In the genomic region with DNA sequence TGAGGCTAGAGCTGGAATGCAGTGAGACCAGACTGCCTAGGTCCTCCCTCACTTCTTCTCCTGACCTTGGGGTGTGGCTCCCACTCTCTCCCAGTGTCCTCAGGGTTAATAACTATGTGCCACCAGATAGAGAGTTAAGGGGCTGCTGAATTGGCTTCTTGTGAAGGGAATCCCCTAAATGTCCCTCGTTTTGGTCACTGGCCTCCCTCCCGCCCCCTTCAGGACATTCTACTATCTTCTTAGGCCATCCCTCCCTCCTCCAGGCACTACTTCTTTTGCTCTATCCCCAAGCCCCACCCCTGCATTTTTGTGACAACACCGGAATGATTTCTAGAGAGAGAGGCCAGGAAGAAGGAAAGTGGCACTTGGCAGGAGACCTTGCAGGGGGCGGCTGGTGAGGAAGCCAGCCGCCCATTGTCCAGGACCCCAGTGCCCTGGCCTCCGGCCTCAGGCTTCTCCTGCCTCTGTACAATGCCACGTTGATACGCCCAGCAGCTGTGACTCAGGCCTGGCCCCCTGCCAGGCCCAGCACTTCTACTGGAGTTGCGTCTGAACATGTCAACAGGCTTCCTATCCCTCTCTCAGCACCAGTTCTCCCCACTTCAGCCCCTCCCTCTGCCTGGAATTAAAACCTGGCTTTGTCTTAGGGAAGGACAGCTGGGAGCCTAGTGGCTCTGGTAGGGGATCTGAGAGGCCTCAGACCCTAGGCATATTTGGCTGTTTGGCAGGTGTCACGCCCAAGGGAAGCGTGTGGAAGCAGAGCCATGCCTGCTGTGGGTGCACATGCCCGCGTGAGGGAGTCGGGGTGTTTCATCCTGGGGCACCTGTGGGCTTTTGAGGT, we compare ENCODE assay signal across 1 cellular context.
TF ChIP-seq lines count a peak whose summit lies in the region.

No MANE protein-coding gene starts in this region.

TF ChIP-seq in HEK293, 187 proteins besides CTCF, POLR2A, EP300 and RAD21 (continued from another document and continues in another):
- TF ChIP-seq, protein P1, sequence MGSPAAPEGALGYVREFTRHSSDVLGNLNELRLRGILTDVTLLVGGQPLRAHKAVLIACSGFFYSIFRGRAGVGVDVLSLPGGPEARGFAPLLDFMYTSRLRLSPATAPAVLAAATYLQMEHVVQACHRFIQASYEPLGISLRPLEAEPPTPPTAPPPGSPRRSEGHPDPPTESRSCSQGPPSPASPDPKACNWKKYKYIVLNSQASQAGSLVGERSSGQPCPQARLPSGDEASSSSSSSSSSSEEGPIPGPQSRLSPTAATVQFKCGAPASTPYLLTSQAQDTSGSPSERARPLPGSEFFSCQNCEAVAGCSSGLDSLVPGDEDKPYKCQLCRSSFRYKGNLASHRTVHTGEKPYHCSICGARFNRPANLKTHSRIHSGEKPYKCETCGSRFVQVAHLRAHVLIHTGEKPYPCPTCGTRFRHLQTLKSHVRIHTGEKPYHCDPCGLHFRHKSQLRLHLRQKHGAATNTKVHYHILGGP (tag by site-specific recombination; IDR thresholded peaks at IDR 0.05) = no peak
- TF ChIP-seq ZNF707 (tag by site-specific recombination; IDR thresholded peaks at IDR 0.05) (no peak), ZNF555 (tag by site-specific recombination; conservative IDR thresholded peaks at IDR 0.05) (no peak), SALL2 (tag by site-specific recombination; IDR thresholded peaks at IDR 0.05; ENCODE audit: borderline replicate concordance) (no peak), ZNF19 (tag by site-specific recombination; IDR thresholded peaks at IDR 0.05; ENCODE audit: low read depth) (no peak), ZNF701 (tag by site-specific recombination; IDR thresholded peaks at IDR 0.05) (no peak), ZNF530 (tag by site-specific recombination; IDR thresholded peaks at IDR 0.05; ENCODE audit: low read depth) (no peak), ZNF140 (tag by site-specific recombination; IDR thresholded peaks at IDR 0.05) (no peak), ZNF510 (tag by site-specific recombination; IDR thresholded peaks at IDR 0.05; ENCODE audit: insufficient replicate concordance) (no peak), GLIS1 (tag by site-specific recombination; IDR thresholded peaks at IDR 0.05) (peak; percentile 85), ZBTB1 (tag by site-specific recombination; IDR thresholded peaks at IDR 0.05) (no peak), ZSCAN23 (tag by site-specific recombination; IDR thresholded peaks at IDR 0.05) (no peak), ZNF548 (tag by site-specific recombination; IDR thresholded peaks at IDR 0.05) (no peak), ZNF335 (tag by site-specific recombination; conservative IDR thresholded peaks at IDR 0.05) (peak; percentile 41; the same call in 1 of the 2 replicates), ZNF221 (tag by site-specific recombination; IDR thresholded peaks at IDR 0.05; ENCODE audit: borderline replicate concordance) (no peak), ZNF629 (tag by site-specific recombination; IDR thresholded peaks at IDR 0.05) (peak; percentile 66), GLIS2 (tag by site-specific recombination; IDR thresholded peaks at IDR 0.05) (peak; percentile 75), ZNF664 (tag by site-specific recombination; IDR thresholded peaks at IDR 0.05) (no peak), MZF1 (tag by site-specific recombination; IDR thresholded peaks at IDR 0.05; ENCODE audit: borderline replicate concordance) (0 out of 2 replicates have a peak, but pooled peaks have one; percentile 32), SETDB1 (IDR thresholded peaks at IDR 0.05; ENCODE audit: insufficient read length, low read length) (no peak)
- TF ChIP-seq, protein P2, sequence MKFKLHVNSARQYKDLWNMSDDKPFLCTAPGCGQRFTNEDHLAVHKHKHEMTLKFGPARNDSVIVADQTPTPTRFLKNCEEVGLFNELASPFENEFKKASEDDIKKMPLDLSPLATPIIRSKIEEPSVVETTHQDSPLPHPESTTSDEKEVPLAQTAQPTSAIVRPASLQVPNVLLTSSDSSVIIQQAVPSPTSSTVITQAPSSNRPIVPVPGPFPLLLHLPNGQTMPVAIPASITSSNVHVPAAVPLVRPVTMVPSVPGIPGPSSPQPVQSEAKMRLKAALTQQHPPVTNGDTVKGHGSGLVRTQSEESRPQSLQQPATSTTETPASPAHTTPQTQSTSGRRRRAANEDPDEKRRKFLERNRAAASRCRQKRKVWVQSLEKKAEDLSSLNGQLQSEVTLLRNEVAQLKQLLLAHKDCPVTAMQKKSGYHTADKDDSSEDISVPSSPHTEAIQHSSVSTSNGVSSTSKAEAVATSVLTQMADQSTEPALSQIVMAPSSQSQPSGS (tag by site-specific recombination; IDR thresholded peaks at IDR 0.05; ENCODE audit: low read depth) = no peak
- TF ChIP-seq, protein P3, sequence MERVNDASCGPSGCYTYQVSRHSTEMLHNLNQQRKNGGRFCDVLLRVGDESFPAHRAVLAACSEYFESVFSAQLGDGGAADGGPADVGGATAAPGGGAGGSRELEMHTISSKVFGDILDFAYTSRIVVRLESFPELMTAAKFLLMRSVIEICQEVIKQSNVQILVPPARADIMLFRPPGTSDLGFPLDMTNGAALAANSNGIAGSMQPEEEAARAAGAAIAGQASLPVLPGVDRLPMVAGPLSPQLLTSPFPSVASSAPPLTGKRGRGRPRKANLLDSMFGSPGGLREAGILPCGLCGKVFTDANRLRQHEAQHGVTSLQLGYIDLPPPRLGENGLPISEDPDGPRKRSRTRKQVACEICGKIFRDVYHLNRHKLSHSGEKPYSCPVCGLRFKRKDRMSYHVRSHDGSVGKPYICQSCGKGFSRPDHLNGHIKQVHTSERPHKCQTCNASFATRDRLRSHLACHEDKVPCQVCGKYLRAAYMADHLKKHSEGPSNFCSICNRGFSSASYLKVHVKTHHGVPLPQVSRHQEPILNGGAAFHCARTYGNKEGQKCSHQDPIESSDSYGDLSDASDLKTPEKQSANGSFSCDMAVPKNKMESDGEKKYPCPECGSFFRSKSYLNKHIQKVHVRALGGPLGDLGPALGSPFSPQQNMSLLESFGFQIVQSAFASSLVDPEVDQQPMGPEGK (tag by site-specific recombination; IDR thresholded peaks at IDR 0.05) = peak; percentile 92
- TF ChIP-seq, protein P4, sequence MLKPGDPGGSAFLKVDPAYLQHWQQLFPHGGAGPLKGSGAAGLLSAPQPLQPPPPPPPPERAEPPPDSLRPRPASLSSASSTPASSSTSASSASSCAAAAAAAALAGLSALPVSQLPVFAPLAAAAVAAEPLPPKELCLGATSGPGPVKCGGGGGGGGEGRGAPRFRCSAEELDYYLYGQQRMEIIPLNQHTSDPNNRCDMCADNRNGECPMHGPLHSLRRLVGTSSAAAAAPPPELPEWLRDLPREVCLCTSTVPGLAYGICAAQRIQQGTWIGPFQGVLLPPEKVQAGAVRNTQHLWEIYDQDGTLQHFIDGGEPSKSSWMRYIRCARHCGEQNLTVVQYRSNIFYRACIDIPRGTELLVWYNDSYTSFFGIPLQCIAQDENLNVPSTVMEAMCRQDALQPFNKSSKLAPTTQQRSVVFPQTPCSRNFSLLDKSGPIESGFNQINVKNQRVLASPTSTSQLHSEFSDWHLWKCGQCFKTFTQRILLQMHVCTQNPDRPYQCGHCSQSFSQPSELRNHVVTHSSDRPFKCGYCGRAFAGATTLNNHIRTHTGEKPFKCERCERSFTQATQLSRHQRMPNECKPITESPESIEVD (tag by site-specific recombination; IDR thresholded peaks at IDR 0.05) = no peak
- TF ChIP-seq, protein P5, sequence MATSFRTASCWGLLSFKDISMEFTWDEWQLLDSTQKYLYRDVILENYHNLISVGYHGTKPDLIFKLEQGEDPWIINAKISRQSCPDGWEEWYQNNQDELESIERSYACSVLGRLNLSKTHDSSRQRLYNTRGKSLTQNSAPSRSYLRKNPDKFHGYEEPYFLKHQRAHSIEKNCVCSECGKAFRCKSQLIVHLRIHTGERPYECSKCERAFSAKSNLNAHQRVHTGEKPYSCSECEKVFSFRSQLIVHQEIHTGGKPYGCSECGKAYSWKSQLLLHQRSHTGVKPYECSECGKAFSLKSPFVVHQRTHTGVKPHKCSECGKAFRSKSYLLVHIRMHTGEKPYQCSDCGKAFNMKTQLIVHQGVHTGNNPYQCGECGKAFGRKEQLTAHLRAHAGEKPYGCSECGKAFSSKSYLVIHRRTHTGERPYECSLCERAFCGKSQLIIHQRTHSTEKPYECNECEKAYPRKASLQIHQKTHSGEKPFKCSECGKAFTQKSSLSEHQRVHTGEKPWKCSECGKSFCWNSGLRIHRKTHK (tag by site-specific recombination; IDR thresholded peaks at IDR 0.05) = no peak
- TF ChIP-seq, protein P6, sequence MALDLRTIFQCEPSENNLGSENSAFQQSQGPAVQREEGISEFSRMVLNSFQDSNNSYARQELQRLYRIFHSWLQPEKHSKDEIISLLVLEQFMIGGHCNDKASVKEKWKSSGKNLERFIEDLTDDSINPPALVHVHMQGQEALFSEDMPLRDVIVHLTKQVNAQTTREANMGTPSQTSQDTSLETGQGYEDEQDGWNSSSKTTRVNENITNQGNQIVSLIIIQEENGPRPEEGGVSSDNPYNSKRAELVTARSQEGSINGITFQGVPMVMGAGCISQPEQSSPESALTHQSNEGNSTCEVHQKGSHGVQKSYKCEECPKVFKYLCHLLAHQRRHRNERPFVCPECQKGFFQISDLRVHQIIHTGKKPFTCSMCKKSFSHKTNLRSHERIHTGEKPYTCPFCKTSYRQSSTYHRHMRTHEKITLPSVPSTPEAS (tag by site-specific recombination; IDR thresholded peaks at IDR 0.05) = no peak
- TF ChIP-seq, protein P7, sequence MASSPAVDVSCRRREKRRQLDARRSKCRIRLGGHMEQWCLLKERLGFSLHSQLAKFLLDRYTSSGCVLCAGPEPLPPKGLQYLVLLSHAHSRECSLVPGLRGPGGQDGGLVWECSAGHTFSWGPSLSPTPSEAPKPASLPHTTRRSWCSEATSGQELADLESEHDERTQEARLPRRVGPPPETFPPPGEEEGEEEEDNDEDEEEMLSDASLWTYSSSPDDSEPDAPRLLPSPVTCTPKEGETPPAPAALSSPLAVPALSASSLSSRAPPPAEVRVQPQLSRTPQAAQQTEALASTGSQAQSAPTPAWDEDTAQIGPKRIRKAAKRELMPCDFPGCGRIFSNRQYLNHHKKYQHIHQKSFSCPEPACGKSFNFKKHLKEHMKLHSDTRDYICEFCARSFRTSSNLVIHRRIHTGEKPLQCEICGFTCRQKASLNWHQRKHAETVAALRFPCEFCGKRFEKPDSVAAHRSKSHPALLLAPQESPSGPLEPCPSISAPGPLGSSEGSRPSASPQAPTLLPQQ (tag by site-specific recombination; IDR thresholded peaks at IDR 0.05) = 0 out of 2 replicates have a peak, but pooled peaks have one; percentile 32
- TF ChIP-seq, protein P8, sequence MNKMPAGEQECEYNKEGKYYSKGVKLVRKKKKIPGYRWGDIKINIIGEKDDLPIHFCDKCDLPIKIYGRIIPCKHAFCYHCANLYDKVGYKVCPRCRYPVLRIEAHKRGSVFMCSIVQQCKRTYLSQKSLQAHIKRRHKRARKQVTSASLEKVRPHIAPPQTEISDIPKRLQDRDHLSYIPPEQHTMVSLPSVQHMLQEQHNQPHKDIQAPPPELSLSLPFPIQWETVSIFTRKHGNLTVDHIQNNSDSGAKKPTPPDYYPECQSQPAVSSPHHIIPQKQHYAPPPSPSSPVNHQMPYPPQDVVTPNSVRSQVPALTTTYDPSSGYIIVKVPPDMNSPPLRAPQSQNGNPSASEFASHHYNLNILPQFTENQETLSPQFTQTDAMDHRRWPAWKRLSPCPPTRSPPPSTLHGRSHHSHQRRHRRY (tag by site-specific recombination; IDR thresholded peaks at IDR 0.05) = no peak
- TF ChIP-seq, protein P9, sequence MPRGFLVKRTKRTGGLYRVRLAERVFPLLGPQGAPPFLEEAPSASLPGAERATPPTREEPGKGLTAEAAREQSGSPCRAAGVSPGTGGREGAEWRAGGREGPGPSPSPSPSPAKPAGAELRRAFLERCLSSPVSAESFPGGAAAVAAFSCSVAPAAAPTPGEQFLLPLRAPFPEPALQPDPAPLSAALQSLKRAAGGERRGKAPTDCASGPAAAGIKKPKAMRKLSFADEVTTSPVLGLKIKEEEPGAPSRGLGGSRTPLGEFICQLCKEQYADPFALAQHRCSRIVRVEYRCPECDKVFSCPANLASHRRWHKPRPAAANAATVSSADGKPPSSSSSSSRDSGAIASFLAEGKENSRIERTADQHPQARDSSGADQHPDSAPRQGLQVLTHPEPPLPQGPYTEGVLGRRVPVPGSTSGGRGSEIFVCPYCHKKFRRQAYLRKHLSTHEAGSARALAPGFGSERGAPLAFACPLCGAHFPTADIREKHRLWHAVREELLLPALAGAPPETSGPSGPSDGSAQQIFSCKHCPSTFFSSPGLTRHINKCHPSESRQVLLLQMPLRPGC (tag by site-specific recombination; IDR thresholded peaks at IDR 0.05) = 0 out of 2 replicates have a peak, but pooled peaks have one; percentile 55
- TF ChIP-seq, protein P10, sequence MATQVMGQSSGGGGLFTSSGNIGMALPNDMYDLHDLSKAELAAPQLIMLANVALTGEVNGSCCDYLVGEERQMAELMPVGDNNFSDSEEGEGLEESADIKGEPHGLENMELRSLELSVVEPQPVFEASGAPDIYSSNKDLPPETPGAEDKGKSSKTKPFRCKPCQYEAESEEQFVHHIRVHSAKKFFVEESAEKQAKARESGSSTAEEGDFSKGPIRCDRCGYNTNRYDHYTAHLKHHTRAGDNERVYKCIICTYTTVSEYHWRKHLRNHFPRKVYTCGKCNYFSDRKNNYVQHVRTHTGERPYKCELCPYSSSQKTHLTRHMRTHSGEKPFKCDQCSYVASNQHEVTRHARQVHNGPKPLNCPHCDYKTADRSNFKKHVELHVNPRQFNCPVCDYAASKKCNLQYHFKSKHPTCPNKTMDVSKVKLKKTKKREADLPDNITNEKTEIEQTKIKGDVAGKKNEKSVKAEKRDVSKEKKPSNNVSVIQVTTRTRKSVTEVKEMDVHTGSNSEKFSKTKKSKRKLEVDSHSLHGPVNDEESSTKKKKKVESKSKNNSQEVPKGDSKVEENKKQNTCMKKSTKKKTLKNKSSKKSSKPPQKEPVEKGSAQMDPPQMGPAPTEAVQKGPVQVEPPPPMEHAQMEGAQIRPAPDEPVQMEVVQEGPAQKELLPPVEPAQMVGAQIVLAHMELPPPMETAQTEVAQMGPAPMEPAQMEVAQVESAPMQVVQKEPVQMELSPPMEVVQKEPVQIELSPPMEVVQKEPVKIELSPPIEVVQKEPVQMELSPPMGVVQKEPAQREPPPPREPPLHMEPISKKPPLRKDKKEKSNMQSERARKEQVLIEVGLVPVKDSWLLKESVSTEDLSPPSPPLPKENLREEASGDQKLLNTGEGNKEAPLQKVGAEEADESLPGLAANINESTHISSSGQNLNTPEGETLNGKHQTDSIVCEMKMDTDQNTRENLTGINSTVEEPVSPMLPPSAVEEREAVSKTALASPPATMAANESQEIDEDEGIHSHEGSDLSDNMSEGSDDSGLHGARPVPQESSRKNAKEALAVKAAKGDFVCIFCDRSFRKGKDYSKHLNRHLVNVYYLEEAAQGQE (tag by site-specific recombination; IDR thresholded peaks at IDR 0.05) = no peak
- TF ChIP-seq, protein P11, sequence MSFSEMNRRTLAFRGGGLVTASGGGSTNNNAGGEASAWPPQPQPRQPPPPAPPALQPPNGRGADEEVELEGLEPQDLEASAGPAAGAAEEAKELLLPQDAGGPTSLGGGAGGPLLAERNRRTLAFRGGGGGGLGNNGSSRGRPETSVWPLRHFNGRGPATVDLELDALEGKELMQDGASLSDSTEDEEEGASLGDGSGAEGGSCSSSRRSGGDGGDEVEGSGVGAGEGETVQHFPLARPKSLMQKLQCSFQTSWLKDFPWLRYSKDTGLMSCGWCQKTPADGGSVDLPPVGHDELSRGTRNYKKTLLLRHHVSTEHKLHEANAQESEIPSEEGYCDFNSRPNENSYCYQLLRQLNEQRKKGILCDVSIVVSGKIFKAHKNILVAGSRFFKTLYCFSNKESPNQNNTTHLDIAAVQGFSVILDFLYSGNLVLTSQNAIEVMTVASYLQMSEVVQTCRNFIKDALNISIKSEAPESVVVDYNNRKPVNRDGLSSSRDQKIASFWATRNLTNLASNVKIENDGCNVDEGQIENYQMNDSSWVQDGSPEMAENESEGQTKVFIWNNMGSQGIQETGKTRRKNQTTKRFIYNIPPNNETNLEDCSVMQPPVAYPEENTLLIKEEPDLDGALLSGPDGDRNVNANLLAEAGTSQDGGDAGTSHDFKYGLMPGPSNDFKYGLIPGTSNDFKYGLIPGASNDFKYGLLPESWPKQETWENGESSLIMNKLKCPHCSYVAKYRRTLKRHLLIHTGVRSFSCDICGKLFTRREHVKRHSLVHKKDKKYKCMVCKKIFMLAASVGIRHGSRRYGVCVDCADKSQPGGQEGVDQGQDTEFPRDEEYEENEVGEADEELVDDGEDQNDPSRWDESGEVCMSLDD (tag by site-specific recombination; IDR thresholded peaks at IDR 0.05) = peak; percentile 45
